9 cellular contexts compared by ENCODE assay signal in the genomic region with DNA sequence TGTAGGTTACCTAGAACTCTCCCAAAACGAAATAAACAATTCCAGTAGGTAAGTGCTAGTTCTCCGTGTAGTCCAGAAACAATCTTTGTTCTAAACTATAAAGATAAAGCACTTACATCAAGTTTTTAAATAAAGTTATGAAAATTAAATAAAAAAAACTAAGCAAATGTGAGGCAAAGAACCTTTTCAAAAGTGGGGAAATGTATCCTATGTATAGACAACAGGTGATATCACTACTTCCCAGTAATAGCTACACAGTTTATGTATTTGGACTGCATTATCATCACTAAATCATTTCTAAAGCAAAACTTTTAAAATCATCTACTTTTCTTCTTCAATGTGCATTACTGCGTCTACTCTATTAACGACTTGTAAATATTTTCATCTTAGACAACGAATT. TPM values are rescaled to one million over a fixed set of nuclear protein-coding genes. Genes with fewer than 3 reads are reported as not detected.
DNase-seq lines count a peak whose midpoint lies in the region; ATAC-seq, FAIRE-seq and TF ChIP-seq lines count a peak whose summit lies in the region.
"Had no signal": no experiment of that assay in that cellular context is flagged by ENCODE, and none has a peak within 500 bp of the region (broad histone marks: within the 10 kb centered on the region; RNA-seq: fewer than 3 reads in every experiment).

No MANE protein-coding gene starts in this region.

- TF ChIP-seq CTCF in AG04449 (IDR thresholded peaks at IDR 0.05; ENCODE audit: insufficient read depth, low read length, missing control alignments) (no peak), bronchial epithelial cell (IDR thresholded peaks at IDR 0.05; ENCODE audit: insufficient read depth, low read length, severe bottlenecking) (no peak)

- CTCF ChIA-PET in AG04449 (lab: Yijun Ruan, JAX), result interaction anchor here (0.6 to 3.3 kb wide), 3 partner anchors 21 to 76 kb away, joined by 3 to 18 read pairs (median 3); no protein-coding TSS in a partner anchor

- H3K27me3 ChIP-seq in HUES6 (ENCODE audit: control insufficient read depth, insufficient read depth, low read length) (no peaks in the 10 kb centered on the region), bronchial epithelial cell (ENCODE audit: control insufficient read depth, insufficient read depth, low read length) (no peaks in the 10 kb centered on the region), muscle layer of duodenum (ENCODE audit: low read depth, low read length) (no peaks in the 10 kb centered on the region)

- FAIRE-seq in bronchial epithelial cell (lab: Jason Lieb, UNC), result no peak
- FAIRE-seq: urothelium cell line had no signal

- H3K9me3 ChIP-seq in HUES6 (ENCODE audit: control insufficient read depth, insufficient read depth, low read depth, low read length) (no peaks in the 10 kb centered on the region), muscle layer of duodenum (ENCODE audit: control insufficient read depth in 1 of 2, low read length in 2 of 2) (no peaks in the 10 kb centered on the region)

- H3K27ac ChIP-seq in HUES6 (ENCODE audit: low read depth, low read length) (peak overlapping the region; percentile 98; the same call in 1 of the 2 replicates), muscle layer of duodenum (ENCODE audit: low read length) (no peak overlapping the region)

- peaks cover 27% of the 10 kb centered on the region for H3K36me3 ChIP-seq in HUES6 (ENCODE audit: control insufficient read depth, insufficient read depth, low read length)
- H3K36me3 ChIP-seq in bronchial epithelial cell (ENCODE audit: control insufficient read depth, insufficient read depth, low read length), result no peaks in the 10 kb centered on the region
- peaks cover 0 to 4% of the 10 kb centered on the region in 2 donors for H3K36me3 ChIP-seq in muscle layer of duodenum (ENCODE audit: control insufficient read depth in 1 of 2, insufficient read depth in 2 of 2, low read length in 2 of 2)

- H3K4me3 ChIP-seq in AG04449 (ENCODE audit: low read depth, low read length) (peak overlapping the region; percentile 87), HUES6 (ENCODE audit: low read depth, low read length) (peak overlapping the region; percentile 89), bronchial epithelial cell (ENCODE audit: low read depth, low read length) (peak overlapping the region; percentile 98), muscle layer of duodenum (ENCODE audit: low read depth in 1 of 2, low read length in 2 of 2) (peak overlapping the region; percentile 77 to 92)

- peak overlapping the region; percentile 98 for H3K9ac ChIP-seq in HUES6 (ENCODE audit: low read length)

- DNase-seq in AG04449 (ENCODE audit: low read depth, low spot score) (no peak), bronchial epithelial cell (ENCODE audit: low read depth) (peak; percentile 13), DMS79 treated with DMSO at 0.1 percent for 48 hours (lab: John Stamatoyannopoulos, UW) (no peak), kidney tubule cell (ENCODE audit: low spot score) (no peak), ecto neural progenitor cell (ENCODE audit: low spot score) (no peak)

- POLR2A ChIA-PET in AG04449 (lab: Yijun Ruan, JAX), result no interaction called here

- H3K4me1 ChIP-seq in HUES6 (ENCODE audit: control insufficient read depth, insufficient read depth, low read length), result peaks cover 28% of the 10 kb centered on the region; the same call in 1 of the 2 replicates
- H3K4me1 ChIP-seq in muscle layer of duodenum (ENCODE audit: control insufficient read depth in 1 of 2, insufficient read depth in 2 of 2, low read length in 2 of 2), result peaks cover 6 to 41% of the 10 kb centered on the region in 2 donors

- ATAC-seq in GM18502 (IDR thresholded peaks at IDR 0.05; ENCODE audit: poor library complexity, unreplicated experiment), result no peak

RNA-seq across cellular contexts. Expression of gene YTHDC1, which starts 2.0 kb away (rescaled TPM):
- 44.5 and 68.4 TPM in 2 replicates for total RNA-seq in bronchial epithelial cell
